ENCODE assay signal across 9 cellular contexts in the genomic region with DNA sequence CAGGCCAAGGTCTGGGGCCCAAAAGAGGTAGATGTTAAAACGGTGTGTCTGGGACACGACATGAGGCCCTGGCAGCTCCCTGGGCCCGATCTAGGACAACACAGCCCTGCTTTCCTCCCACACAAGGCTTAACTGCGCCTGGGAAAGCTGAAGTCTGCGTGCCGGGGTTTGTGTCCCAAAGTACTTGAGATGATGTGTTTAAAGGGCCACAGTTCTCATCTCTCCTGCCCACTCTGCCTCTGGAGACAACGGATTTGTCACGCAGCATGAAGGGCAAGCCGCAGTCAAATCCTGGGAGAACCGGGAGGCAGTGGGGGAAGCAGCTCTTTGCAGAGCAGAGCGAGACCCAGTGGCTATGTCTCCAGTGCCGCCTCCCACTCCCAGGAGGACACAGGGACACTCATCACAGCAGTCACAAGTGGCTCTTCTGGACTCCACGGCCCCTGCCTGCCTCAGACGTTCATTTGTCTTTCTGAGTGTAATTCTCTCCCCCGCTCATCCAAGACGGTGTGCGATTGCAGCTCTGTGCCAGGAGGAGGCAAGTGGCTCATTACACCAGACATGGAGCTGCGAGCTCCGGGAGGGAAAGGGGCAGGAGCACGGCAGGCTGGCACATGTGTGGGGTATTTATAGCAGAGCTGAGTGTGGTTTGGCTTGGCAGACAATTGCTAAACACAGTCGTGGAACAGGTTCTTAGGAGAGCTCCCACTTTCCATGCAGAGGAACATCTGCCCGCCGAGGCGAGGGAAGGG. TPM values are rescaled to one million over a fixed set of nuclear protein-coding genes. Genes with fewer than 3 reads are reported as not detected.
A peak's percentile ranks its signal among the peaks of the same experiment; 100 is the strongest.
DNase-seq lines count a peak whose midpoint lies in the region; ATAC-seq and TF ChIP-seq lines count a peak whose summit lies in the region.
"Had no signal": no experiment of that assay in that cellular context is flagged by ENCODE, and none has a peak within 500 bp of the region (broad histone marks: within the 10 kb centered on the region; RNA-seq: fewer than 3 reads in every experiment).

No MANE protein-coding gene starts in this region.

- CTCF ChIA-PET in HEK293T (lab: Yijun Ruan, JAX) = interaction anchor here (0.6 to 0.9 kb wide), 2 partner anchors 59 to 150 kb away, joined by 3 to 4 read pairs; no protein-coding TSS in a partner anchor

- H3K36me3 ChIP-seq in rectal smooth muscle tissue (ENCODE audit: control insufficient read depth, insufficient read depth, low read length) = no peaks in the 10 kb centered on the region

- POLR2A ChIA-PET in HEK293T (lab: Yijun Ruan, JAX) = interaction anchor here (0.6 to 0.8 kb wide), 3 partner anchors 11 to 71 kb away, joined by 3 read pairs; no protein-coding TSS in a partner anchor

- peak; percentile 94 for DNase-seq in DMS79 treated with DMSO at 0.1 percent for 48 hours (lab: John Stamatoyannopoulos, UW)
- DNase-seq in NCI-H526 treated with DMSO at 0.1 percent for 48 hours (lab: John Stamatoyannopoulos, UW) = peak; percentile 66
- peak; percentile 33 for DNase-seq in fibroblast of villous mesenchyme (ENCODE audit: low read depth)
- no peak for DNase-seq in NCI-H146 (lab: John Stamatoyannopoulos, UW)
- DNase-seq in HEK293T (ENCODE audit: extremely low spot score) = no peak
- no peak for DNase-seq in left lobe of liver (ENCODE audit: low spot score)
- DNase-seq in ecto neural progenitor cell (ENCODE audit: low spot score) = no peak

- ATAC-seq in left lobe of liver = no peak
- ATAC-seq: GM12878 had no signal

- H3K9ac ChIP-seq in rectal smooth muscle tissue (ENCODE audit: low read length) = peak overlapping the region; percentile 7

- H3K27me3 ChIP-seq in rectal smooth muscle tissue (ENCODE audit: control insufficient read depth, insufficient read depth, low read length) = no peaks in the 10 kb centered on the region

- TF ChIP-seq CTCF in fibroblast of villous mesenchyme (IDR thresholded peaks at IDR 0.05; ENCODE audit: insufficient read depth, low read depth, low read length) = peak; percentile 37

- H3K4me1 ChIP-seq in rectal smooth muscle tissue (ENCODE audit: control insufficient read depth, insufficient read depth, low read length) = peaks cover 29% of the 10 kb centered on the region

- H3K4me3 ChIP-seq in fibroblast of villous mesenchyme (ENCODE audit: low read depth, low read length) = peak overlapping the region; percentile 20
- peak overlapping the region; percentile 15 for H3K4me3 ChIP-seq in rectal smooth muscle tissue (ENCODE audit: low read length)
- H3K4me3 ChIP-seq: GM12878 had no signal

- peak overlapping the region; percentile 92 for H3K27ac ChIP-seq in rectal smooth muscle tissue (ENCODE audit: low read depth, low read length)

TF ChIP-seq in HEK293T, 16 proteins besides CTCF, POLR2A, EP300 and RAD21:
- no peak for TF ChIP-seq FOXA1 (IDR thresholded peaks at IDR 0.05)

RNA-seq across cellular contexts. Expression of a gene that starts 57.7 kb away (rescaled TPM):
- 16.4 and 22.5 TPM in 2 replicates for total RNA-seq in fibroblast of villous mesenchyme
- 18.6 TPM for total RNA-seq in left lobe of liver

RNA-seq across cellular contexts. Expression of a gene that starts 58.8 kb away (rescaled TPM):
- total RNA-seq in fibroblast of villous mesenchyme (not detected in 2 replicates), left lobe of liver (0.43 TPM)
- total RNA-seq: GM12878 had no signal

Comparison
In these comparisons a context has a peak if more than half of its experiments do, and no peak if none do; other contexts are left out.
1. DNase-seq: peak in DMS79 treated with DMSO at 0.1 percent for 48 hours (single experiment), NCI-H526 treated with DMSO at 0.1 percent for 48 hours (single experiment) and fibroblast of villous mesenchyme (single experiment); none in NCI-H146 (single experiment), HEK293T (single experiment), left lobe of liver (single experiment) and ecto neural progenitor cell (single experiment).